1 cellular context compared by ENCODE assay signal in the genomic region with DNA sequence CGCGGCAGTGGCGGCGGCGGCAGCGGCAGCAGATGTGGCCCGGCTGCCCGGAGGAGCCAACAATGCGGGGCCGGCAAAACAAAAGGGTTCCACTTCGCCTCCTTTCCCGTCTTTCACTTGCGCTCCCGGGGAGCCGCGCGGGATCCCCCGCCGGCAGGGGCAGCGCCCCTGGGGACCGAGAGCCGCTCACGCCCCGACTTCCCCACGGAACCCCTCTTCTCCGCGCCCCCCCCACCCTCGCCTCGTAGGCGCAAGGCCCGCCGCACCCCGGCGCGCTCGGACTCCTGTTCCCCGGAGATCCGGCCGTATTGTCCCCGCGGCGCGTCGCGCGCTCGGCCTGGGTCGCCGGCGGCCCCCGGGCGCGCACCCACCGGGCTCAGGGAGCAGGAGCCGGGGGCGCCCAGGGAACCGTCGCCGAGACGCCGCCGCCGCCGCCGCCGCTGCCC.
TF ChIP-seq lines count a peak whose summit lies in the region.

No MANE protein-coding gene starts in this region.

TF ChIP-seq in K562, 482 proteins besides CTCF, POLR2A, EP300 and RAD21:
- TF ChIP-seq CCNT2 (IDR thresholded peaks at IDR 0.05; ENCODE audit: borderline replicate concordance, extremely low read depth, insufficient read length, low read depth, low read length) (peak; percentile 16), GATAD2B (IDR thresholded peaks at IDR 0.05; ENCODE audit: borderline replicate concordance) (no peak), PHB (CRISPR knock-in tag; IDR thresholded peaks at IDR 0.05) (no peak), STAT5B (CRISPR knock-in tag; IDR thresholded peaks at IDR 0.05) (no peak), CGGBP1 (CRISPR knock-in tag; IDR thresholded peaks at IDR 0.05) (no peak), ZNF3 (CRISPR knock-in tag; IDR thresholded peaks at IDR 0.05) (no peak), NUFIP1 (IDR thresholded peaks at IDR 0.05; ENCODE audit: partially characterized antibody) (no peak), RHOXF2B (CRISPR knock-in tag; conservative IDR thresholded peaks at IDR 0.05) (no peak), ZNF311 (CRISPR knock-in tag; IDR thresholded peaks at IDR 0.05) (no peak), GABPA (tag; conservative IDR thresholded peaks at IDR 0.05; ENCODE audit: low read depth) (no peak), SMARCC2 (IDR thresholded peaks at IDR 0.05; ENCODE audit: low read depth) (no peak), ZNF740 (CRISPR knock-in tag; IDR thresholded peaks at IDR 0.05) (peak; percentile 62; the same call in 1 of the 2 replicates), ZNF740 (tag; IDR thresholded peaks at IDR 0.05) (0 out of 4 replicates have a peak, but pooled peaks of 1 of the 2 experiments have one; percentile 37), DEAF1 (CRISPR knock-in tag; IDR thresholded peaks at IDR 0.05) (no peak)
- TF ChIP-seq, protein P1, sequence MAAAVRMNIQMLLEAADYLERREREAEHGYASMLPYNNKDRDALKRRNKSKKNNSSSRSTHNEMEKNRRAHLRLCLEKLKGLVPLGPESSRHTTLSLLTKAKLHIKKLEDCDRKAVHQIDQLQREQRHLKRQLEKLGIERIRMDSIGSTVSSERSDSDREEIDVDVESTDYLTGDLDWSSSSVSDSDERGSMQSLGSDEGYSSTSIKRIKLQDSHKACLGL (CRISPR knock-in tag; IDR thresholded peaks at IDR 0.05; ENCODE audit: borderline replicate concordance, poor library complexity, severe bottlenecking): no peak
TF ChIP-seq in K562: peak in this region for 2.
